In genomic region chrX:41984628-41985027, GRCh38 we compare ENCODE assay signal across 19 cellular contexts.
DNase-seq lines count a peak whose midpoint lies in the region; ATAC-seq and TF ChIP-seq lines count a peak whose summit lies in the region.
"Had no signal": no experiment of that assay in that cellular context is flagged by ENCODE, and none has a peak within 500 bp of the region (broad histone marks: within the 10 kb centered on the region; RNA-seq: fewer than 3 reads in every experiment).

No MANE protein-coding gene starts in this region.

- DNase-seq in activated CD4-positive, alpha-beta T cell treated with anti-CD3 and anti-CD28 coated beads, Interleukin-2, amount 50 U/mL, for 48 hours, result peak; percentile 0 to 8
- no peak for DNase-seq in activated CD4-positive, alpha-beta T cell treated with anti-CD3 and anti-CD28 coated beads, Interleukin-2, amount 10 ng/mL, durations not matched to agents 24 days and 14 days
- DNase-seq in renal cortical epithelial cell (ENCODE audit: low read depth) (peak; percentile 92), substantia nigra (lab: John Stamatoyannopoulos, UW) (no peak), NCI-H2171 treated with DMSO at 0.1 percent for 48 hours (lab: John Stamatoyannopoulos, UW) (no peak)
- DNase-seq: 8988T, anterior cingulate cortex, DMS79 treated with DMSO at 0.1 percent for 48 hours, HFFc6, IMR-90, mesendoderm, NCI-H1092, NCI-H774, thyroid gland had no signal

- intact Hi-C loops in activated CD4-positive, alpha-beta T cell treated with anti-CD3 and anti-CD28 coated beads, Interleukin-2, amount 10 ng/mL, durations not matched to agents 24 days and 14 days (cut with micrococcal nuclease), result no loop called here

- H3K4me3 Mint-ChIP-seq in activated CD4-positive, alpha-beta T cell treated with anti-CD3 and anti-CD28 coated beads, Interleukin-2, amount 10 ng/mL, durations not matched to agents 24 days and 14 days, result no peak overlapping the region
- H3K4me3 Mint-ChIP-seq: HFFc6, neural crest cell had no signal

- H3K27ac ChIP-seq in substantia nigra (ENCODE audit: low read depth, low read length, poor library complexity, severe bottlenecking), result no peak overlapping the region
- H3K27ac ChIP-seq: thyroid gland had no signal

- peak; percentile 89 for ATAC-seq in esophagus mucosa
- ATAC-seq in HG02938 (IDR thresholded peaks at IDR 0.05; ENCODE audit: unreplicated experiment), result no peak
- ATAC-seq: Panc1 had no signal

- no peaks in the 10 kb centered on the region for H3K4me1 Mint-ChIP-seq in activated CD4-positive, alpha-beta T cell treated with anti-CD3 and anti-CD28 coated beads, Interleukin-2, amount 10 ng/mL, durations not matched to agents 24 days and 14 days
- H3K4me1 Mint-ChIP-seq: neural crest cell had no signal

- no peaks in the 10 kb centered on the region for H3K36me3 Mint-ChIP-seq in activated CD4-positive, alpha-beta T cell treated with anti-CD3 and anti-CD28 coated beads, Interleukin-2, amount 10 ng/mL, durations not matched to agents 24 days and 14 days (ENCODE audit: low read depth)

- TF ChIP-seq EP300 in Ishikawa (IDR thresholded peaks at IDR 0.05; ENCODE audit: borderline replicate concordance), result no peak

- no peak overlapping the region for H3K27ac Mint-ChIP-seq in activated CD4-positive, alpha-beta T cell treated with anti-CD3 and anti-CD28 coated beads, Interleukin-2, amount 10 ng/mL, durations not matched to agents 24 days and 14 days
- H3K27ac Mint-ChIP-seq: HFFc6 had no signal

- no peak for TF ChIP-seq RAD21 in Ishikawa (IDR thresholded peaks at IDR 0.05; ENCODE audit: low read depth)

- H3K27me3 Mint-ChIP-seq in activated CD4-positive, alpha-beta T cell treated with anti-CD3 and anti-CD28 coated beads, Interleukin-2, amount 10 ng/mL, durations not matched to agents 24 days and 14 days, result peaks cover 2% of the 10 kb centered on the region

- H3K9me3 Mint-ChIP-seq in activated CD4-positive, alpha-beta T cell treated with anti-CD3 and anti-CD28 coated beads, Interleukin-2, amount 10 ng/mL, durations not matched to agents 24 days and 14 days, result peaks cover 15% of the 10 kb centered on the region
- H3K9me3 Mint-ChIP-seq: HFFc6 had no signal

TF ChIP-seq in Ishikawa, 13 proteins besides CTCF, POLR2A, EP300 and RAD21:
- TF ChIP-seq, protein P1, sequence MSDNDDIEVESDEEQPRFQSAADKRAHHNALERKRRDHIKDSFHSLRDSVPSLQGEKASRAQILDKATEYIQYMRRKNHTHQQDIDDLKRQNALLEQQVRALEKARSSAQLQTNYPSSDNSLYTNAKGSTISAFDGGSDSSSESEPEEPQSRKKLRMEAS (IDR thresholded peaks at IDR 0.05), result no peak
- TF ChIP-seq USF1 (IDR thresholded peaks at IDR 0.05), result no peak
- TF ChIP-seq EGR1 (IDR thresholded peaks at IDR 0.05), result peak; percentile 55
- no peak for TF ChIP-seq NFIC (IDR thresholded peaks at IDR 0.05)
- TF ChIP-seq, protein P2, sequence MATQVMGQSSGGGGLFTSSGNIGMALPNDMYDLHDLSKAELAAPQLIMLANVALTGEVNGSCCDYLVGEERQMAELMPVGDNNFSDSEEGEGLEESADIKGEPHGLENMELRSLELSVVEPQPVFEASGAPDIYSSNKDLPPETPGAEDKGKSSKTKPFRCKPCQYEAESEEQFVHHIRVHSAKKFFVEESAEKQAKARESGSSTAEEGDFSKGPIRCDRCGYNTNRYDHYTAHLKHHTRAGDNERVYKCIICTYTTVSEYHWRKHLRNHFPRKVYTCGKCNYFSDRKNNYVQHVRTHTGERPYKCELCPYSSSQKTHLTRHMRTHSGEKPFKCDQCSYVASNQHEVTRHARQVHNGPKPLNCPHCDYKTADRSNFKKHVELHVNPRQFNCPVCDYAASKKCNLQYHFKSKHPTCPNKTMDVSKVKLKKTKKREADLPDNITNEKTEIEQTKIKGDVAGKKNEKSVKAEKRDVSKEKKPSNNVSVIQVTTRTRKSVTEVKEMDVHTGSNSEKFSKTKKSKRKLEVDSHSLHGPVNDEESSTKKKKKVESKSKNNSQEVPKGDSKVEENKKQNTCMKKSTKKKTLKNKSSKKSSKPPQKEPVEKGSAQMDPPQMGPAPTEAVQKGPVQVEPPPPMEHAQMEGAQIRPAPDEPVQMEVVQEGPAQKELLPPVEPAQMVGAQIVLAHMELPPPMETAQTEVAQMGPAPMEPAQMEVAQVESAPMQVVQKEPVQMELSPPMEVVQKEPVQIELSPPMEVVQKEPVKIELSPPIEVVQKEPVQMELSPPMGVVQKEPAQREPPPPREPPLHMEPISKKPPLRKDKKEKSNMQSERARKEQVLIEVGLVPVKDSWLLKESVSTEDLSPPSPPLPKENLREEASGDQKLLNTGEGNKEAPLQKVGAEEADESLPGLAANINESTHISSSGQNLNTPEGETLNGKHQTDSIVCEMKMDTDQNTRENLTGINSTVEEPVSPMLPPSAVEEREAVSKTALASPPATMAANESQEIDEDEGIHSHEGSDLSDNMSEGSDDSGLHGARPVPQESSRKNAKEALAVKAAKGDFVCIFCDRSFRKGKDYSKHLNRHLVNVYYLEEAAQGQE (IDR thresholded peaks at IDR 0.05; ENCODE audit: low read depth), result no peak

Comparison
In these comparisons a context has a peak if more than half of its experiments do, and no peak if none do; other contexts are left out.
1. DNase-seq: peak in activated CD4-positive, alpha-beta T cell treated with anti-CD3 and anti-CD28 coated beads, Interleukin-2, amount 50 U/mL, for 48 hours (2 of 2) and renal cortical epithelial cell (single experiment); none in activated CD4-positive, alpha-beta T cell treated with anti-CD3 and anti-CD28 coated beads, Interleukin-2, amount 10 ng/mL, durations not matched to agents 24 days and 14 days (single experiment), substantia nigra (0 of 49) and NCI-H2171 treated with DMSO at 0.1 percent for 48 hours (single experiment).